In genomic region chr3:127425505-127426443, GRCh38 we compare ENCODE assay signal across 19 cellular contexts.
A peak's percentile ranks its signal among the peaks of the same experiment; 100 is the strongest.
DNase-seq lines count a peak whose midpoint lies in the region; ATAC-seq, FAIRE-seq and TF ChIP-seq lines count a peak whose summit lies in the region.
"Had no signal": no experiment of that assay in that cellular context is flagged by ENCODE, and none has a peak within 500 bp of the region (broad histone marks: within the 10 kb centered on the region; RNA-seq: fewer than 3 reads in every experiment).

No MANE protein-coding gene starts in this region.

- CTCF ChIA-PET in HepG2 (lab: Yijun Ruan, JAX; ENCODE audit: low intra/inter-chr PET ratio, low total read pairs) (no interaction called here), PC-3 (lab: Charles Lee) (no interaction called here)

- H3K79me2 ChIP-seq in HepG2 (ENCODE audit: insufficient read depth, low read length): no peaks in the 10 kb centered on the region
- no peaks in the 10 kb centered on the region for H3K79me2 ChIP-seq in neural progenitor cell (ENCODE audit: low read depth)
- H3K79me2 ChIP-seq in PC-3 (ENCODE audit: low read length): no peaks in the 10 kb centered on the region
- H3K79me2 ChIP-seq: parathyroid adenoma had no signal

- TF ChIP-seq EP300 in HepG2 (IDR thresholded peaks at IDR 0.05; ENCODE audit: low read depth in 2 of 2, low read length in 2 of 2) (no peak), HepG2 (CRISPR knock-in tag; IDR thresholded peaks at IDR 0.05; ENCODE audit: borderline replicate concordance) (no peak)

- H3K4me3 ChIP-seq in right lobe of liver: no peak overlapping the region
- no peak overlapping the region for H3K4me3 ChIP-seq in HepG2 (replicated peaks in 1 of 3; ENCODE audit: insufficient read depth in 1 of 3, low read depth in 2 of 3, low read length in 3 of 3)
- no peak overlapping the region for H3K4me3 ChIP-seq in neural progenitor cell
- no peak overlapping the region for H3K4me3 ChIP-seq in PC-3 (ENCODE audit: low read length)
- H3K4me3 ChIP-seq: GM23338, heart right ventricle, lower lobe of right lung had no signal

- peak in 2 of 3 donors; percentile 18 to 27 for DNase-seq in right lobe of liver
- no peak for DNase-seq in HepG2 (ENCODE audit: low spot score)
- DNase-seq in endothelial cell (ENCODE audit: low spot score): no peak
- no peak for DNase-seq in neural progenitor cell (ENCODE audit: low spot score)
- DNase-seq in central memory CD4-positive, alpha-beta T cell: no peak
- no peak for DNase-seq in left colon
- DNase-seq in PC-3: no peak
- DNase-seq: activated CD4-positive, alpha-beta T cell treated with anti-CD3 and anti-CD28 coated beads, Interleukin-2, amount 50 U/mL, for 1 hour; activated naive CD4-positive, alpha-beta T cell treated with Interleukin-2 at 50 U/mL for 16 hours; activated T-cell treated with anti-CD3 and anti-CD28 coated beads for 4 hours; heart right ventricle; lower lobe of right lung; NCI-H1105 treated with DMSO at 0.1 percent for 48 hours had no signal

- no peak overlapping the region for H3K4me2 ChIP-seq in HepG2 (ENCODE audit: low read depth, low read length)
- peak overlapping the region; percentile 62 for H3K4me2 ChIP-seq in neural progenitor cell
- no peak overlapping the region for H3K4me2 ChIP-seq in PC-3 (ENCODE audit: low read length)
- H3K4me2 ChIP-seq: GM23338 had no signal

- H3F3A ChIP-seq in neural progenitor cell (ENCODE audit: low read depth): peaks cover 25% of the 10 kb centered on the region
- no peaks in the 10 kb centered on the region for H3F3A ChIP-seq in PC-3 (ENCODE audit: low read length, unreplicated experiment)

- no peak for TF ChIP-seq CTCF in right lobe of liver (IDR thresholded peaks at IDR 0.05)
- no peak for TF ChIP-seq CTCF in HepG2 (CRISPR knock-in tag; IDR thresholded peaks at IDR 0.05)
- no peak for TF ChIP-seq CTCF in endothelial cell (IDR thresholded peaks at IDR 0.05; ENCODE audit: unreplicated experiment)
- TF ChIP-seq CTCF in neural progenitor cell (IDR thresholded peaks at IDR 0.05): no peak
- TF ChIP-seq CTCF in PC-3 (conservative IDR thresholded peaks at IDR 0.05; ENCODE audit: low read depth, low read length): no peak

- 74% methylated on average over 16 of the region's 20 CpGs for WGBS in right lobe of liver (ENCODE audit: insufficient coverage, low coverage, low lambda C conversion rate, missing lambda C conversion rate)
- WGBS in HepG2 (ENCODE audit: low lambda C conversion rate): 17% methylated on average over 15 of the region's 20 CpGs

- H3K9me2 ChIP-seq in PC-3 (replicated peaks; ENCODE audit: low read length): no peaks in the 10 kb centered on the region

- no peaks in the 10 kb centered on the region for H3K27me3 ChIP-seq in right lobe of liver
- peaks cover 7 to 73% of the 10 kb centered on the region in 2 experiments for H3K27me3 ChIP-seq in HepG2 (ENCODE audit: control insufficient read depth in 1 of 2, insufficient read depth in 2 of 2, low read length in 2 of 2)
- no peaks in the 10 kb centered on the region for H3K27me3 ChIP-seq in neural progenitor cell
- peaks cover 85% of the 10 kb centered on the region for H3K27me3 ChIP-seq in PC-3 (ENCODE audit: low read length)

- H3K9me3 ChIP-seq in right lobe of liver (no peaks in the 10 kb centered on the region), HepG2 (ENCODE audit: low read length) (no peaks in the 10 kb centered on the region), neural progenitor cell (ENCODE audit: low read depth) (no peaks in the 10 kb centered on the region), PC-3 (ENCODE audit: low read length) (no peaks in the 10 kb centered on the region)
- H3K9me3 ChIP-seq: heart right ventricle, lower lobe of right lung had no signal

- H3K36me3 Mint-ChIP-seq in endothelial cell (ENCODE audit: low read depth, unreplicated experiment): no peaks in the 10 kb centered on the region
- no peaks in the 10 kb centered on the region for H3K36me3 Mint-ChIP-seq in neural progenitor cell

- in situ Hi-C loops in HepG2 (cut with HindIII; ENCODE audit: extremely low pct_ligation_motif_present, low pct_unique_long_range_greater_than_20kb): no loop called here

- H3K9me3 Mint-ChIP-seq in endothelial cell (ENCODE audit: unreplicated experiment) (no peaks in the 10 kb centered on the region), neural progenitor cell (no peaks in the 10 kb centered on the region)
- H3K9me3 Mint-ChIP-seq: GM23338; T-helper 2 cell treated with Interferon-gamma antibody and Interleukin-4, amounts not matched to agents 5 μg/mL and 100 μg/mL, for 36 hours had no signal

- H4K20me1 ChIP-seq in HepG2 (ENCODE audit: insufficient read depth, low read length): no peaks in the 10 kb centered on the region
- no peaks in the 10 kb centered on the region for H4K20me1 ChIP-seq in neural progenitor cell (ENCODE audit: low read depth)
- no peaks in the 10 kb centered on the region for H4K20me1 ChIP-seq in PC-3 (ENCODE audit: low read length)

- H3K27ac ChIP-seq in right lobe of liver (no peak overlapping the region), HepG2 (ENCODE audit: extremely low read length, insufficient read depth, low read length) (no peak overlapping the region), neural progenitor cell (peak overlapping the region; percentile 53), PC-3 (ENCODE audit: low read length) (no peak overlapping the region)
- H3K27ac ChIP-seq: C4-2B, epithelial cell of prostate, heart right ventricle, lower lobe of right lung, parathyroid adenoma, VCaP had no signal

- no peak for TF ChIP-seq POLR2A in right lobe of liver (IDR thresholded peaks at IDR 0.05)
- no peak for TF ChIP-seq POLR2A in HepG2 (IDR thresholded peaks at IDR 0.05; ENCODE audit: insufficient read depth in 1 of 2, low read depth in 2 of 2, low read length in 2 of 2)

- H3K4me1 Mint-ChIP-seq in endothelial cell (ENCODE audit: unreplicated experiment) (peaks cover 10% of the 10 kb centered on the region), neural progenitor cell (peaks cover 90% of the 10 kb centered on the region)

- H3K9ac ChIP-seq in HepG2 (ENCODE audit: insufficient read depth, low read depth, low read length): no peak overlapping the region
- H3K9ac ChIP-seq in neural progenitor cell: no peak overlapping the region
- H3K9ac ChIP-seq in PC-3 (ENCODE audit: low read length): no peak overlapping the region
- H3K9ac ChIP-seq: parathyroid adenoma had no signal

- H2AFZ ChIP-seq in HepG2 (ENCODE audit: low read length) (no peak overlapping the region), neural progenitor cell (replicated peaks) (peak overlapping the region; percentile 50), PC-3 (ENCODE audit: low read length) (no peak overlapping the region)
- H2AFZ ChIP-seq: GM23338, parathyroid adenoma had no signal

- intact Hi-C loops in right lobe of liver (cut with DNase I): no loop called here
- intact Hi-C loops in HepG2 (cut with micrococcal nuclease; ENCODE audit: unreplicated experiment): no loop called here
- intact Hi-C loops in left colon (cut with DNase I, micrococcal nuclease): no loop called here
- intact Hi-C loops in PC-3 (cut with micrococcal nuclease): no loop called here

- H3K4me1 ChIP-seq in right lobe of liver (no peaks in the 10 kb centered on the region), HepG2 (ENCODE audit: insufficient read depth, low read length) (no peaks in the 10 kb centered on the region), neural progenitor cell (peaks cover 50% of the 10 kb centered on the region), PC-3 (ENCODE audit: insufficient read depth, low read length) (no peaks in the 10 kb centered on the region)
- H3K4me1 ChIP-seq: heart right ventricle, lower lobe of right lung, parathyroid adenoma had no signal

- H3K27me3 Mint-ChIP-seq in endothelial cell (ENCODE audit: unreplicated experiment) (peaks cover 6% of the 10 kb centered on the region), neural progenitor cell (ENCODE audit: insufficient read depth, low read depth) (peaks cover 8% of the 10 kb centered on the region)

- no peak for FAIRE-seq in HepG2 (lab: Jason Lieb, UNC)

- TF ChIP-seq RAD21 in HepG2 (CRISPR knock-in tag; IDR thresholded peaks at IDR 0.05): no peak

- POLR2A ChIA-PET in HepG2 (lab: Yijun Ruan, JAX) (no interaction called here), PC-3 (lab: Charles Lee; ENCODE audit: unreplicated experiment) (no interaction called here)

- H3K36me3 ChIP-seq in right lobe of liver (no peaks in the 10 kb centered on the region), HepG2 (replicated peaks in 1 of 2; ENCODE audit: control insufficient read depth in 1 of 2, insufficient read depth in 2 of 2, low read length in 2 of 2) (no peaks in the 10 kb centered on the region), neural progenitor cell (no peaks in the 10 kb centered on the region), PC-3 (ENCODE audit: low read depth, low read length) (no peaks in the 10 kb centered on the region)
- H3K36me3 ChIP-seq: heart right ventricle, lower lobe of right lung had no signal

- H3K27ac Mint-ChIP-seq in endothelial cell (ENCODE audit: unreplicated experiment) (peak overlapping the region; percentile 36), neural progenitor cell (peak overlapping the region; percentile 100)
- H3K27ac Mint-ChIP-seq: GM23338; T-helper 2 cell treated with Interferon-gamma antibody and Interleukin-4, amounts not matched to agents 5 μg/mL and 100 μg/mL, for 36 hours had no signal

- H3K4me3 Mint-ChIP-seq in endothelial cell (ENCODE audit: unreplicated experiment) (no peak overlapping the region), neural progenitor cell (peak overlapping the region; percentile 73)
- H3K4me3 Mint-ChIP-seq: GM23338; T-helper 2 cell treated with Interferon-gamma antibody and Interleukin-4, amounts not matched to agents 5 μg/mL and 100 μg/mL, for 36 hours had no signal

- BruUV-seq in HepG2 (replicated peaks; lab: Mats Ljungman, UMichigan): no TSS peak
- BruUV-seq in PC-3 (replicated peaks; lab: Mats Ljungman, UMichigan): no TSS peak

- ATAC-seq in right lobe of liver (no peak), HepG2 (no peak), left colon (no peak), PC-3 (no peak)
- ATAC-seq: GM23338, heart right ventricle had no signal

TF ChIP-seq in HepG2, 621 proteins besides CTCF, POLR2A, EP300 and RAD21:
- TF ChIP-seq ISX (CRISPR knock-in tag; conservative IDR thresholded peaks at IDR 0.05): no peak
- no peak for TF ChIP-seq ZUFSP (CRISPR knock-in tag; IDR thresholded peaks at IDR 0.05; ENCODE audit: borderline replicate concordance)
- no peak for TF ChIP-seq TARDBP (CRISPR knock-in tag; IDR thresholded peaks at IDR 0.05)
- TF ChIP-seq RFXAP (CRISPR knock-in tag; IDR thresholded peaks at IDR 0.05; ENCODE audit: borderline replicate concordance): no peak

Comparison
In these comparisons a context has a peak if more than half of its experiments do, and no peak if none do; other contexts are left out.
1. DNase-seq: peak in right lobe of liver (2 of 3); none in HepG2 (single experiment), endothelial cell (single experiment), neural progenitor cell (single experiment), central memory CD4-positive, alpha-beta T cell (single experiment), left colon (0 of 2) and PC-3 (single experiment).